In the genomic region with DNA sequence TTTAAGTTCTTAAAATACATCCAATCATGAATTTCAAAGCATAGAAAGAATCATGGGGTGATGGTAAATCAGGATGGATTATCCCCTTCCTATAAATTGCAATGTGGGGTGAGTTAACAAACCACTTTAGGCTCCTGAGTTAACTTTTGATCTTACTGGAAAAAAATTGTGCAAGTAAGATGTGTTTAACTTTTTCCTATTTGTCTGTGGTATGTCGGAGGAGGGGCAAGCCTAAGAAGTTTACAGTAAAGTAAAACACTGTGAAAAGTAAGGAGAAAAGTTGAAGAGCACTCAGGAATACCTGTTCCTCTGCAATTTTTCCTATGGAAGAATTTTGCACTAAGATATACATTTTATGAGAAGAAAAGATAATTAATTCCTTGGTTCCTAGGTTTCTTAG, we compare ENCODE assay signal across 1 cellular context.
TF ChIP-seq lines count a peak whose summit lies in the region.

No MANE protein-coding gene starts in this region.

TF ChIP-seq in endothelial cell of umbilical vein, 7 proteins besides CTCF, POLR2A, EP300 and RAD21:
- TF ChIP-seq JUN (IDR thresholded peaks at IDR 0.05; ENCODE audit: borderline replicate concordance, insufficient read depth, insufficient read length, low read depth) (no peak), MAX (IDR thresholded peaks at IDR 0.05; ENCODE audit: insufficient read depth, insufficient read length) (no peak)
